In the genomic region with DNA sequence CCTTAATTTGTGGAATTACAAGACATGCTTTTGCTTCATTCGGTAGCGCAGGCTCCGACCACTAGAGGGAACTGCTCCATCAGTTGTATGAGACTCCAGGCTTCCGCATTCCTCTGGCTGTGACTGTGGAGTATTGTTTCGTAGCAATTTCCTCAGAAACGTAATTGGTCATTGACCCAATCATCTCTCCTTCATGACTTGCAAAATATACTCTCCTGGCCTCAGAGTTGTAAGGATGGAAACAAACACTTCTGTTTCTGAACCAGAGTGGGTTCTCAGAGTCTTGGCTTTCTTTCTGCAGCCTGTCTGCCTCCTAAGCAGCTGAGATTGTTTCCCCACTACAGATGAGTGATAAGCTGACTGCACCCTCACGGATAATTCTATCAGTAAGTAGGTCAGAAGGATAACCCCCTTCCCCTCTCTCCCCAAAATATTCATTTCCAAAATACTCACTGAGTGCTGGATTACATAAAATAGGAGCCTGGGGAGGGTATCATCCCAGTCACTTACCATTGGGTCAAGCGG, we compare ENCODE assay signal across 8 cellular contexts.
A peak's percentile ranks its signal among the peaks of the same experiment; 100 is the strongest.
DNase-seq lines count a peak whose midpoint lies in the region; TF ChIP-seq lines count a peak whose summit lies in the region.

No MANE protein-coding gene starts in this region.

- H3K4me1 ChIP-seq in MM.1S (ENCODE audit: low read length) (peaks cover 7% of the 10 kb centered on the region; the same call in 1 of the 2 replicates), left ventricle myocardium inferior (peaks cover 3% of the 10 kb centered on the region)

- H3K4me1 Mint-ChIP-seq in progenitor cell of endocrine pancreas (ENCODE audit: low read depth): no peaks in the 10 kb centered on the region

- H3F3A ChIP-seq in MM.1S (ENCODE audit: insufficient read depth, low read length): no peaks in the 10 kb centered on the region

- H3K9me2 ChIP-seq in MM.1S (replicated peaks; ENCODE audit: insufficient read depth, low read length): no peaks in the 10 kb centered on the region

- H3K4me3 Mint-ChIP-seq in progenitor cell of endocrine pancreas (ENCODE audit: low read depth): peak overlapping the region; percentile 55

- peak overlapping the region; percentile 86 for H3K27ac Mint-ChIP-seq in progenitor cell of endocrine pancreas

- H3K27ac ChIP-seq in MM.1S (ENCODE audit: low read length): peak overlapping the region; percentile 47; the same call in 1 of the 2 replicates
- H3K27ac ChIP-seq in left ventricle myocardium inferior (replicated peaks): peak overlapping the region; percentile 66

- H3K4me2 ChIP-seq in MM.1S (ENCODE audit: low read depth, low read length): peak overlapping the region; percentile 78

- DNase-seq in HFF-Myc (ENCODE audit: extremely low read depth, low read depth): peak; percentile 84
- DNase-seq in MM.1S: peak; percentile 87
- peak; percentile 93 for DNase-seq in SIG-M5 treated with dmso at 0.1 percent for 504 hours (lab: John Stamatoyannopoulos, UW; ENCODE audit: unreplicated experiment)
- peak; percentile 97 for DNase-seq in amniotic epithelial cell (ENCODE audit: low read depth)
- peak; percentile 80 for DNase-seq in left ventricle myocardium inferior
- peak; percentile 59 for DNase-seq in progenitor cell of endocrine pancreas (ENCODE audit: low spot score, unreplicated experiment)
- no peak for DNase-seq in GM19238 (ENCODE audit: insufficient read length, low spot score)

- no peaks in the 10 kb centered on the region for H3K9me3 Mint-ChIP-seq in progenitor cell of endocrine pancreas (ENCODE audit: low read depth)

- H3K79me2 ChIP-seq in MM.1S (ENCODE audit: low read length): no peaks in the 10 kb centered on the region

- TF ChIP-seq CTCF in GM12872 (IDR thresholded peaks at IDR 0.05; ENCODE audit: insufficient read depth, low read depth, low read length) (peak; percentile 95), HFF-Myc (IDR thresholded peaks at IDR 0.05; ENCODE audit: low read depth, low read length, missing control alignments) (peak; percentile 94), MM.1S (IDR thresholded peaks at IDR 0.05; ENCODE audit: low read length) (peak; percentile 97), left ventricle myocardium inferior (IDR thresholded peaks at IDR 0.05; ENCODE audit: borderline replicate concordance) (peak; percentile 94), progenitor cell of endocrine pancreas (IDR thresholded peaks at IDR 0.05; ENCODE audit: unreplicated experiment) (peak; percentile 96)

- peaks cover 2% of the 10 kb centered on the region for H3K27me3 Mint-ChIP-seq in progenitor cell of endocrine pancreas

- peak overlapping the region; percentile 72 for H2AFZ ChIP-seq in MM.1S (ENCODE audit: low read length)

- H3K9ac ChIP-seq in MM.1S (ENCODE audit: low read length): peak overlapping the region; percentile 40

- intact Hi-C loops in left ventricle myocardium inferior (cut with micrococcal nuclease): no loop called here

- H3K36me3 Mint-ChIP-seq in progenitor cell of endocrine pancreas (ENCODE audit: insufficient read depth): no peaks in the 10 kb centered on the region

- H3K36me3 ChIP-seq in MM.1S (replicated peaks; ENCODE audit: insufficient read depth, low read length) (no peaks in the 10 kb centered on the region), left ventricle myocardium inferior (no peaks in the 10 kb centered on the region)

- H3K4me3 ChIP-seq in HFF-Myc (replicated peaks; ENCODE audit: low read depth, low read length) (no peak overlapping the region), MM.1S (ENCODE audit: low read length) (peak overlapping the region; percentile 46), left ventricle myocardium inferior (peak overlapping the region; percentile 53)

- H4K20me1 ChIP-seq in MM.1S (ENCODE audit: insufficient read depth, low read length): no peaks in the 10 kb centered on the region

- H3K9me3 ChIP-seq in MM.1S (replicated peaks; ENCODE audit: insufficient read depth, low read length) (no peaks in the 10 kb centered on the region), left ventricle myocardium inferior (replicated peaks) (no peaks in the 10 kb centered on the region)

- H3K27me3 ChIP-seq in MM.1S (replicated peaks; ENCODE audit: insufficient read depth, low read length) (no peaks in the 10 kb centered on the region), left ventricle myocardium inferior (ENCODE audit: low read depth) (no peaks in the 10 kb centered on the region)
